In the genomic region with DNA sequence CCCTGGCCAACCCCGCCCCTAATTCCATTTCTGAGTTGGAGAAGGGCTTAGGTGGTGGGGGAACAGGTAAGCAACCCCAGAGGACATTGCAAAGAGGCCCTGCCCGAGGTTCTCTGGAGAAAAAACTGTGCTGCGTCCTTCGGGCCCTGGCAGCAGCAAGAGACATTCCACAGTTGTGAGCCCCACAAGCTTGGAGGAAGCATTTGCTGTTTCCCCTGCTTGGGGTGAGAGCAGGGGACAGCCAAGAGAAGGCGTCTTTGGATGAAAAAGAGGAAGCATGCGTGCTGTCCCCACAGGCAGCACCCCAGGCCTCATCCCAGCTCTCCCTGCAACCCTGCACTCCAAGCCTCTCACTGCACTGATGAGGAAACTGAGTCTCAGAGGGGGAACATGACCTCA, we compare ENCODE assay signal across 13 cellular contexts. TPM values are rescaled to one million over a fixed set of nuclear protein-coding genes. Genes with fewer than 3 reads are reported as not detected.
DNase-seq lines count a peak whose midpoint lies in the region; ATAC-seq, FAIRE-seq and TF ChIP-seq lines count a peak whose summit lies in the region.
"Had no signal": no experiment of that assay in that cellular context is flagged by ENCODE, and none has a peak within 500 bp of the region (broad histone marks: within the 10 kb centered on the region; RNA-seq: fewer than 3 reads in every experiment).

No MANE protein-coding gene starts in this region.

- H3K9me3 Mint-ChIP-seq in astrocyte (ENCODE audit: unreplicated experiment) (peaks cover 5% of the 10 kb centered on the region), type B pancreatic cell (no peaks in the 10 kb centered on the region)

- peak overlapping the region; percentile 97 for H2AK9ac ChIP-seq in IMR-90 (replicated peaks; ENCODE audit: low read depth, low read length, poor library complexity)

- peak overlapping the region; percentile 97 for H3K27ac ChIP-seq in IMR-90 (ENCODE audit: insufficient read depth, low read length)
- no peak overlapping the region for H3K27ac ChIP-seq in astrocyte (ENCODE audit: low read depth, low read length)
- H3K27ac ChIP-seq: SK-N-MC had no signal

- H3K23ac ChIP-seq in IMR-90 (ENCODE audit: low read depth, low read length): peak overlapping the region; percentile 68

- peak overlapping the region; percentile 99 for H3K9ac ChIP-seq in IMR-90 (ENCODE audit: low read depth, low read length)
- H3K9ac ChIP-seq in astrocyte (ENCODE audit: low read length): no peak overlapping the region

- H3K4me1 Mint-ChIP-seq in astrocyte (ENCODE audit: low read depth, unreplicated experiment): peaks cover 18% of the 10 kb centered on the region
- peaks cover 14% of the 10 kb centered on the region for H3K4me1 Mint-ChIP-seq in type B pancreatic cell (ENCODE audit: unreplicated experiment)

- H3K36me3 Mint-ChIP-seq in astrocyte (ENCODE audit: low read depth, unreplicated experiment): peaks cover 3% of the 10 kb centered on the region
- H3K36me3 Mint-ChIP-seq in type B pancreatic cell: no peaks in the 10 kb centered on the region

- H3K79me1 ChIP-seq in IMR-90 (ENCODE audit: low read depth in 1 of 2, low read length in 2 of 2): peaks cover 32 to 70% of the 10 kb centered on the region in 2 experiments

- H3K4ac ChIP-seq in IMR-90 (ENCODE audit: low read depth, low read length): peak overlapping the region; percentile 94

- no peak; the same call in 1 of the 2 replicates for TF ChIP-seq POLR2A in IMR-90 (IDR thresholded peaks at IDR 0.05; ENCODE audit: low read depth, low read length)

- BruUV-seq in IMR-90 (replicated peaks; lab: Mats Ljungman, UMichigan): no TSS peak

- peaks cover 44% of the 10 kb centered on the region for H3K36me3 ChIP-seq in IMR-90 (ENCODE audit: control insufficient read depth, insufficient read depth, low read length)
- H3K36me3 ChIP-seq in astrocyte (ENCODE audit: insufficient read depth, low read length): no peaks in the 10 kb centered on the region

- peak overlapping the region; percentile 94 for H2BK5ac ChIP-seq in IMR-90 (ENCODE audit: low read depth, low read length, poor library complexity, severe bottlenecking)

- H3K4me3 Mint-ChIP-seq in astrocyte (ENCODE audit: unreplicated experiment) (no peak overlapping the region), type B pancreatic cell (peak overlapping the region; percentile 84)

- no peak overlapping the region for H3K27ac Mint-ChIP-seq in astrocyte (ENCODE audit: unreplicated experiment)
- H3K27ac Mint-ChIP-seq in type B pancreatic cell: peak overlapping the region; percentile 90

- intact Hi-C loops in IMR-90 (cut with micrococcal nuclease): loop anchor here (1.0 to 10.0 kb wide), 4 partner anchors 29 to 211 kb away; no protein-coding TSS in a partner anchor

- POLR2A ChIA-PET in IMR-90 (lab: Charles Lee; ENCODE audit: unreplicated experiment): no interaction called here

- peak overlapping the region; percentile 43 for H2BK20ac ChIP-seq in IMR-90 (ENCODE audit: low read depth, low read length)

- no peak for DNase-seq in IMR-90
- DNase-seq in astrocyte (ENCODE audit: low read depth): no peak
- DNase-seq in iris pigment epithelial cell (ENCODE audit: low read depth): peak; percentile 45
- no peak for DNase-seq in type B pancreatic cell (ENCODE audit: extremely low spot score, unreplicated experiment)
- no peak for DNase-seq in NK-92 (lab: John Stamatoyannopoulos, UW; ENCODE audit: unreplicated experiment)
- no peak for DNase-seq in T-helper 1 cell
- DNase-seq in stimulated activated CD4-positive, alpha-beta T cell treated with anti-CD3 and anti-CD28 coated beads, Interleukin-1b, Interleukin-23, amount 100 ng/mL, for 48 hours: no peak
- DNase-seq: activated CD4-positive, alpha-beta T cell treated with anti-CD3 and anti-CD28 coated beads for 4 hours; activated effector memory CD4-positive, alpha-beta T cell treated with Interleukin-2 at 50 U/mL for 16 hours; NCI-H345 had no signal

- H3K27me3 Mint-ChIP-seq in astrocyte (ENCODE audit: low read depth, unreplicated experiment): peaks cover 19% of the 10 kb centered on the region
- H3K27me3 Mint-ChIP-seq in type B pancreatic cell: peaks cover 13% of the 10 kb centered on the region

- H3K9me3 ChIP-seq in IMR-90 (ENCODE audit: control insufficient read depth, insufficient read depth, low read length) (peaks cover 1% of the 10 kb centered on the region; the same call in 1 of the 2 replicates), astrocyte (ENCODE audit: insufficient read depth, low read depth, low read length) (no peaks in the 10 kb centered on the region)

- H2AK5ac ChIP-seq in IMR-90 (ENCODE audit: low read depth, low read length): peak overlapping the region; percentile 95

- ATAC-seq in IMR-90 (ENCODE audit: low read depth): peak; percentile 7; the same call in 1 of the 2 replicates

- peak overlapping the region; percentile 18; the same call in 1 of the 3 replicates for H2BK15ac ChIP-seq in IMR-90 (ENCODE audit: low read depth, low read length)

- peak overlapping the region; percentile 99 for H3K56ac ChIP-seq in IMR-90 (ENCODE audit: extremely low read depth, insufficient read depth, low read length)

- peak overlapping the region; percentile 98 for H4K91ac ChIP-seq in IMR-90 (ENCODE audit: insufficient read depth, low read depth, low read length)

- H4K8ac ChIP-seq in IMR-90 (ENCODE audit: low read depth in 2 of 2, low read length in 2 of 2): peak overlapping the region; percentile 77 to 94; a peak in 3 of 4 replicates

- H3K79me2 ChIP-seq in astrocyte (ENCODE audit: insufficient read depth, low read length): no peaks in the 10 kb centered on the region

- H2BK120ac ChIP-seq in IMR-90 (ENCODE audit: low read depth, low read length): peak overlapping the region; percentile 86

- peaks cover 47% of the 10 kb centered on the region for H4K20me1 ChIP-seq in IMR-90 (ENCODE audit: insufficient read depth, low read length)
- H4K20me1 ChIP-seq in astrocyte (ENCODE audit: insufficient read depth, low read length): no peaks in the 10 kb centered on the region

- H3K4me2 ChIP-seq in IMR-90 (ENCODE audit: low read depth, low read length): peak overlapping the region; percentile 98
- H3K4me2 ChIP-seq in astrocyte (ENCODE audit: low read length): peak overlapping the region; percentile 90

- no peak for FAIRE-seq in astrocyte (lab: Jason Lieb, UNC)
- FAIRE-seq: GM12878 had no signal

- peak overlapping the region; percentile 67 for H2AFZ ChIP-seq in IMR-90 (replicated peaks; ENCODE audit: low read length, poor library complexity)
- H2AFZ ChIP-seq in astrocyte (ENCODE audit: low read depth, low read length): no peak overlapping the region

- peak overlapping the region; percentile 99 for H3K14ac ChIP-seq in IMR-90 (replicated peaks; ENCODE audit: low read depth, low read length)

- dilution Hi-C loops in IMR-90 (cut with HindIII; ENCODE audit: low sequenced_read_pairs, unreplicated experiment): no loop called here

- in situ Hi-C loops in IMR-90 (cut with MboI; ENCODE audit: low sequenced_read_pairs): no loop called here

- H3K18ac ChIP-seq in IMR-90 (ENCODE audit: low read depth, low read length): peak overlapping the region; percentile 95

- 43% methylated on average over 3 of the region's 6 CpGs; no CpG with 5 or more reads in 1 of the 2 experiments for WGBS in IMR-90 (ENCODE audit: extremely low coverage in 2 of 2, insufficient read length in 1 of 2), 2 experiments

- CTCF ChIA-PET in IMR-90 (lab: Yijun Ruan, JAX): interaction anchor here (1.4 kb wide), 1 partner anchor 105 kb away, joined by 3 read pairs; no protein-coding TSS in a partner anchor

- H3K4me3 ChIP-seq in IMR-90 (ENCODE audit: insufficient read depth, low read depth, low read length) (peak overlapping the region; percentile 88), astrocyte (ENCODE audit: insufficient read depth, low read depth, low read length) (no peak overlapping the region)
- H3K4me3 ChIP-seq: GM12878, SK-N-MC had no signal

- H3K4me1 ChIP-seq in IMR-90 (ENCODE audit: control insufficient read depth, insufficient read depth, low read length): peaks cover 22% of the 10 kb centered on the region
- H3K4me1 ChIP-seq in astrocyte (ENCODE audit: insufficient read depth, low read length): peaks cover 10% of the 10 kb centered on the region

- peaks cover 22% of the 10 kb centered on the region for H3K9me1 ChIP-seq in IMR-90 (ENCODE audit: insufficient read depth, low read length)

- H4K5ac ChIP-seq in IMR-90 (ENCODE audit: low read depth, low read length): peak overlapping the region; percentile 83

- H3K27me3 ChIP-seq in IMR-90 (ENCODE audit: control insufficient read depth, insufficient read depth, low read length): no peaks in the 10 kb centered on the region
- no peaks in the 10 kb centered on the region for H3K27me3 ChIP-seq in astrocyte (ENCODE audit: insufficient read depth, low read length)

- no peak for TF ChIP-seq RAD21 in IMR-90 (IDR thresholded peaks at IDR 0.05; ENCODE audit: low read length)

- TF ChIP-seq CTCF in IMR-90 (conservative IDR thresholded peaks at IDR 0.05; ENCODE audit: low read depth, low read length) (no peak), astrocyte (IDR thresholded peaks at IDR 0.05; ENCODE audit: insufficient read depth, low read depth, low read length) (no peak), type B pancreatic cell (conservative IDR thresholded peaks at IDR 0.05) (no peak)

TF ChIP-seq in IMR-90, 13 proteins besides CTCF, POLR2A, EP300 and RAD21:
- TF ChIP-seq BHLHE40 (IDR thresholded peaks at IDR 0.05; ENCODE audit: low read depth, low read length) (no peak), SMC3 (IDR thresholded peaks at IDR 0.05; ENCODE audit: low read depth, low read length) (no peak), CHD1 (IDR thresholded peaks at IDR 0.05; ENCODE audit: low read depth, low read length) (no peak), FOS (IDR thresholded peaks at IDR 0.05; ENCODE audit: low read depth, low read length) (no peak), MXI1 (IDR thresholded peaks at IDR 0.05; ENCODE audit: borderline replicate concordance, low read depth, low read length) (no peak), MAFK (IDR thresholded peaks at IDR 0.05; ENCODE audit: low read depth, low read length) (no peak)

RNA-seq across cellular contexts. Expression of gene BDKRB2, which starts 1.4 kb away (rescaled TPM):
- 60.5 and 73.1 TPM in 2 replicates for total RNA-seq in IMR-90 (2012; rRNA removed)
- polyA plus RNA-seq in IMR-90 (2012; rRNA removed): 52.1 and 60.9 TPM in 2 replicates
- polyA plus RNA-seq in IMR-90 (2012; cell fraction: cytosol; rRNA removed): 32.4 and 87.1 TPM in 2 replicates
- polyA plus RNA-seq in IMR-90 (2012; cell fraction: nucleus; rRNA removed; ENCODE audit: low replicate concordance): 63.4 and 68.9 TPM in 2 replicates
- total RNA-seq in astrocyte: 0.70 and 0.89 TPM in 2 replicates
- 2.1 and 3.6 TPM in 2 replicates for total RNA-seq in type B pancreatic cell (ENCODE audit: low replicate concordance)
- total RNA-seq: GM12878 had no signal

RNA-seq across cellular contexts. Expression of gene BDKRB1, which starts 50.0 kb away (rescaled TPM):
- total RNA-seq in IMR-90 (2012; rRNA removed) (51.4 and 56.5 TPM in 2 replicates), astrocyte (0.20 TPM in 1 of 2 replicates, not detected in the other), type B pancreatic cell (ENCODE audit: low replicate concordance) (0.62 TPM in 1 of 2 replicates, not detected in the other)
- polyA plus RNA-seq in IMR-90 (2012; rRNA removed): 130 and 142 TPM in 2 replicates
- polyA plus RNA-seq in IMR-90 (2012; cell fraction: cytosol; rRNA removed): 48.1 and 276 TPM in 2 replicates
- 226 and 290 TPM in 2 replicates for polyA plus RNA-seq in IMR-90 (2012; cell fraction: nucleus; rRNA removed; ENCODE audit: low replicate concordance)
- total RNA-seq: lung microvascular endothelial cell had no signal
- polyA plus RNA-seq: GM12878 had no signal

Comparison
In these comparisons a context has a peak if more than half of its experiments do, and no peak if none do; other contexts are left out.
1. RNA of gene BDKRB2, which starts 1.4 kb away (total RNA-seq): 60.5 to 73.1 TPM in IMR-90; 2.1 to 3.6 TPM in type B pancreatic cell and 0.70 to 0.89 TPM in astrocyte; every median in the first group is over 10 times any median in the second.
2. RNA of gene BDKRB1, which starts 50.0 kb away (total RNA-seq): 51.4 to 56.5 TPM in IMR-90; 0.20 TPM in astrocyte and 0.62 TPM in type B pancreatic cell; every median in the first group is over 10 times any median in the second.